Comparison of ENCODE assay signal across 27 cellular contexts in the genomic region with DNA sequence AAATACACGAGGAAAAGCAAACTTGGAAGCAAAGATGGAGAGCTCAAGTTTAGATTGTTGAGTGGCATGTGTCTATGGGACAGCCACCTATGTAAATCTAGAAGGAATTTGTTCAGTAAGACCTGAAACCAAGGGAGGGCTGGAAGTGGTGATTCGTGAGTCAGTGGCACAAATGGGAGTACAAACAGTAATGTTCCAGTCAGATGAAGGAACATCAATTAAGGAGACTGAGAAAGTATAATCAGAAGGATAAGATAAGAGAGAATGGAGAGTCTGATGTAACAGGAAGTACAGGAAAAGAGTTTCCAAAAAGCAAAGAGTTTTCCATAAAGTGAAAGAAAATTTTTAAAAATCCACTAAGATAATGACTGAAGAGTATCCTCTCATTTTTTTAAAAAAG.
"Had no signal": no experiment of that assay in that cellular context is flagged by ENCODE, and none has a peak within 500 bp of the region (broad histone marks: within the 10 kb centered on the region; RNA-seq: fewer than 3 reads in every experiment).

No MANE protein-coding gene starts in this region.

- ATAC-seq: activated CD4-positive, CD25-positive, alpha-beta regulatory T cell treated with anti-CD3 and anti-CD28 coated beads, Interleukin-2, amount 50 U/mL, for 24 hours; esophagus mucosa; naive thymus-derived CD8-positive, alpha-beta T cell; psoas muscle; stimulated activated memory B cell treated with anti-CD40 and anti-IgM and Interleukin-4, amounts not matched to agents 10 μg/mL and 1 μg/mL and 100 μg/mL, for 72 hours; stimulated activated naive CD8-positive, alpha-beta T cell treated with anti-CD3 and anti-CD28 coated beads, Interleukin-15, amount 100 ng/mL, for 72 hours; T-cell had no signal

- H3K9ac ChIP-seq: parathyroid adenoma had no signal

- H3K36me3 ChIP-seq: sigmoid colon, vagina had no signal

- H2AFZ ChIP-seq: parathyroid adenoma had no signal

- H3K9me3 ChIP-seq: psoas muscle, sigmoid colon, vagina had no signal

- H3K4me1 ChIP-seq: parathyroid adenoma, psoas muscle, sigmoid colon, vagina had no signal

- H3K27ac ChIP-seq: parathyroid adenoma, psoas muscle, sigmoid colon, vagina, VCaP had no signal

- DNase-seq: activated CD4-positive, alpha-beta memory T cell treated with anti-CD3 and anti-CD28 coated beads for 36 hours; activated CD4-positive, alpha-beta T cell treated with anti-CD3 and anti-CD28 coated beads, Interleukin-2, amount 10 ng/mL, durations not matched to agents 24 days and 14 days; activated CD8-positive, alpha-beta memory T cell treated with anti-CD3 and anti-CD28 coated beads, Interleukin-2, amount 50 U/mL, for 4 hours; activated effector memory CD4-positive, alpha-beta T cell treated with anti-CD3 and anti-CD28 coated beads, Interleukin-2, amount 50 U/mL, for 16 hours; activated naive CD4-positive, alpha-beta T cell treated with anti-CD3 and anti-CD28 coated beads for 36 hours; activated naive CD8-positive, alpha-beta T cell treated with anti-CD3 and anti-CD28 coated beads for 36 hours; activated T-cell treated with anti-CD3 and anti-CD28 coated beads, Interleukin-2, amount 50 U/mL, for 1 hour; amygdala; endodermal cell; left cardiac atrium; naive thymus-derived CD8-positive, alpha-beta T cell; occipital lobe; psoas muscle; sigmoid colon; small intestine; stimulated activated CD4-positive, alpha-beta T cell treated with anti-CD3 and anti-CD28 coated beads, Interleukin-1b, Interleukin-23, amount 100 ng/mL, for 48 hours; stimulated activated CD4-positive, alpha-beta T cell treated with anti-CD3 and anti-CD28 coated beads, Interleukin-4, amount 100 ng/mL, for 4 hours; stimulated activated CD8-positive, alpha-beta memory T cell treated with anti-CD3 and anti-CD28 coated beads, Interleukin-4, amount 100 ng/mL, for 48 hours; stimulated activated naive CD8-positive, alpha-beta T cell treated with anti-CD3 and anti-CD28 coated beads, Interleukin-15, amount 100 ng/mL, for 72 hours; substantia nigra; T-cell had no signal

- H3K27me3 ChIP-seq: sigmoid colon, vagina had no signal

- H3K79me2 ChIP-seq: parathyroid adenoma had no signal

- H3K4me3 ChIP-seq: psoas muscle, sigmoid colon, vagina had no signal
